12 cellular contexts compared by ENCODE assay signal in the genomic region with DNA sequence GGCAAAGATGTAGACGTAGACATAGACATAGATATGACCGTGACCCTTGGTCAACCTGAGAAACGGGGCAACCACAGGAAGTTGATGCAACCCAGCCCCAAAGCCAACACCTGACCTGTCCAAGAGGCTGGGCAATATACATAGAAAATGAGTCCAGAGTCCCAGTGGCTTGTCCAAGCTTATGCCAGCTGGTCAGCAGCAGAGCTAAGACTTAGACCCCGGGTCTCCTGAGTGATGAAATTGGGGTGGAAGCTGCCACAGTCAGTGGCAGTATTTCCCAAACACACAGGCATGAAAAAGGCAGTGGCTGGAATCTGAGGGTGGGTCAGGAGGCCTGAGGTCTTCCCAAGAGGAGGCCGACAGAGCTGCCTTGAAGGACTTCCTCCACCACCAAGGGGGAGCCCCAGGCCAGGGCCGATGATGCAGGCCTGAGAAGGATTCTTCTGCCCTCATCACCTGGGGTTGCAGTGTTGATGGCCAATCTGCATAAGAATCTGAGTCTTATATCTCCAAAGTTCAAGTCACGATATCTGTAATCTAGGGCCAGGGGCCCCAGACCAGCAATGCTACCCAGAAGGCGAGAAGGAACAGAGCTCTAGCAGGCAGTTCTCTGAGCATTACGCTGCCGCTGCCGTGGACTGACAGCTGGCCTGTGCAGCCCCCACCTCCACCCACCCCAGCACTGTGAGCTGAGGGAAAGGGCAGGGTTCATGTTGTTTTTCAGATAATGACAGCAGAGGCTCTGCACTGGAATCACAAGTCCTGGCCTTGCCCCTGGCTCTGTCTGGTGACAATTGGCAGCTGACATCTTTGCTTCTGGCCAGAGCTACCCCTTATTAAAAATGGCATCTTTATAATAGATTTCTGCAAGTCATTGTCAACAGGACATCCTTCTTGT.
DNase-seq lines count a peak whose midpoint lies in the region; ATAC-seq and TF ChIP-seq lines count a peak whose summit lies in the region.
"Had no signal": no experiment of that assay in that cellular context is flagged by ENCODE, and none has a peak within 500 bp of the region (broad histone marks: within the 10 kb centered on the region; RNA-seq: fewer than 3 reads in every experiment).

No MANE protein-coding gene starts in this region.

- no peaks in the 10 kb centered on the region for H3F3A ChIP-seq in smooth muscle cell (ENCODE audit: low read depth)

- intact Hi-C loops in IMR-90 (cut with micrococcal nuclease), result no loop called here

- WGBS in IMR-90 (ENCODE audit: extremely low coverage in 2 of 2, insufficient read length in 1 of 2), 2 experiments, result 73% methylated on average over 2 of the region's 11 CpGs; no CpG with 5 or more reads in 1 of the 2 experiments
- WGBS in smooth muscle cell (ENCODE audit: low lambda C conversion rate), result 51% methylated on average over 11 of the region's 11 CpGs
- 70 to 90% methylated on average over 6 to 8 of the region's 11 CpGs for WGBS in gastroesophageal sphincter (ENCODE audit: low coverage in 1 of 2), 2 donors

- no peak overlapping the region for H3K4me3 Mint-ChIP-seq in activated T-helper 17 cell treated with anti-CD3 and anti-CD28 coated beads, Interleukin-2, amount 50 U/mL, for 72 hours
- H3K4me3 Mint-ChIP-seq: activated T-cell treated with anti-CD3 and anti-CD28 coated beads, Interleukin-2, amount 50 U/mL, for 24 hours had no signal

- H3K27me3 ChIP-seq in IMR-90 (ENCODE audit: control insufficient read depth, insufficient read depth, low read length), result peaks cover 23% of the 10 kb centered on the region
- no peaks in the 10 kb centered on the region for H3K27me3 ChIP-seq in smooth muscle cell (ENCODE audit: low read depth)
- H3K27me3 ChIP-seq in gastroesophageal sphincter, result no peaks in the 10 kb centered on the region
- H3K27me3 ChIP-seq: MG63, upper lobe of left lung had no signal

- H3K36me3 ChIP-seq in IMR-90 (ENCODE audit: control insufficient read depth, insufficient read depth, low read length) (no peaks in the 10 kb centered on the region), smooth muscle cell (ENCODE audit: low read depth) (no peaks in the 10 kb centered on the region), gastroesophageal sphincter (no peaks in the 10 kb centered on the region)
- H3K36me3 ChIP-seq: MG63, upper lobe of left lung had no signal

- no peak for TF ChIP-seq POLR2A in IMR-90 (IDR thresholded peaks at IDR 0.05; ENCODE audit: low read depth, low read length)
- no peak for TF ChIP-seq POLR2A in gastroesophageal sphincter (IDR thresholded peaks at IDR 0.05)
- no peak for TF ChIP-seq POLR2A in erythroblast (IDR thresholded peaks at IDR 0.05; ENCODE audit: low read length)

- H3K9me3 ChIP-seq in IMR-90 (ENCODE audit: control insufficient read depth, insufficient read depth, low read length) (no peaks in the 10 kb centered on the region), smooth muscle cell (replicated peaks; ENCODE audit: low read depth) (no peaks in the 10 kb centered on the region), gastroesophageal sphincter (no peaks in the 10 kb centered on the region)
- H3K9me3 ChIP-seq: MG63, upper lobe of left lung had no signal

- TF ChIP-seq RAD21 in IMR-90 (IDR thresholded peaks at IDR 0.05; ENCODE audit: low read length), result no peak

- CTCF ChIA-PET in IMR-90 (lab: Yijun Ruan, JAX), result interaction anchor here (0.6 kb wide), 1 partner anchor 1417 kb away, joined by 3 read pairs; no protein-coding TSS in a partner anchor

- H3K9me1 ChIP-seq in IMR-90 (ENCODE audit: insufficient read depth, low read length), result no peaks in the 10 kb centered on the region; the same call in 1 of the 2 replicates

- TF ChIP-seq CTCF in IMR-90 (conservative IDR thresholded peaks at IDR 0.05; ENCODE audit: low read depth, low read length) (no peak), smooth muscle cell (IDR thresholded peaks at IDR 0.05; ENCODE audit: borderline replicate concordance, insufficient read depth, poor library complexity, severe bottlenecking) (no peak), gastroesophageal sphincter (IDR thresholded peaks at IDR 0.05) (no peak)

- H2BK15ac ChIP-seq in IMR-90 (ENCODE audit: low read depth, low read length), result no peak overlapping the region

- H3K4me2 ChIP-seq in IMR-90 (ENCODE audit: low read depth, low read length) (no peak overlapping the region), smooth muscle cell (peak overlapping the region; percentile 14)

- H4K91ac ChIP-seq in IMR-90 (ENCODE audit: insufficient read depth, low read depth, low read length), result no peak overlapping the region

- H3K27ac Mint-ChIP-seq in activated T-helper 17 cell treated with anti-CD3 and anti-CD28 coated beads, Interleukin-2, amount 50 U/mL, for 72 hours, result peak overlapping the region; percentile 85
- H3K27ac Mint-ChIP-seq: activated T-cell treated with anti-CD3 and anti-CD28 coated beads, Interleukin-2, amount 50 U/mL, for 24 hours had no signal

- H3K23ac ChIP-seq in IMR-90 (ENCODE audit: low read depth, low read length), result no peak overlapping the region

- H3K79me1 ChIP-seq in IMR-90 (ENCODE audit: low read depth in 1 of 2, low read length in 2 of 2), result no peaks in the 10 kb centered on the region

- no peak overlapping the region for H3K9ac ChIP-seq in IMR-90 (ENCODE audit: low read depth, low read length)
- H3K9ac ChIP-seq in smooth muscle cell (ENCODE audit: low read depth), result no peak overlapping the region

- in situ Hi-C loops in IMR-90 (cut with MboI; ENCODE audit: low sequenced_read_pairs), result no loop called here

- H3K4me1 ChIP-seq in IMR-90 (ENCODE audit: control insufficient read depth, insufficient read depth, low read length), result no peaks in the 10 kb centered on the region
- H3K4me1 ChIP-seq in smooth muscle cell (ENCODE audit: low read depth), result no peaks in the 10 kb centered on the region
- peaks cover 0 to 20% (median 0%) of the 10 kb centered on the region in 3 donors for H3K4me1 ChIP-seq in gastroesophageal sphincter

- ATAC-seq in IMR-90 (ENCODE audit: low read depth) (no peak), GM21528 (IDR thresholded peaks at IDR 0.05; ENCODE audit: low FRiP score, unreplicated experiment) (no peak), gastroesophageal sphincter (no peak), HG03139 (IDR thresholded peaks at IDR 0.05; ENCODE audit: unreplicated experiment) (no peak)
- peak; percentile 25 for ATAC-seq in activated T-helper 17 cell treated with anti-CD3 and anti-CD28 coated beads, Interleukin-2, amount 50 U/mL, for 72 hours (replicated peaks)
- ATAC-seq: HCT116 had no signal

- H3K79me2 ChIP-seq in smooth muscle cell (ENCODE audit: low read depth), result no peaks in the 10 kb centered on the region

- no peak overlapping the region for H2AK9ac ChIP-seq in IMR-90 (replicated peaks; ENCODE audit: low read depth, low read length, poor library complexity)

- H3K4me1 Mint-ChIP-seq in activated T-helper 17 cell treated with anti-CD3 and anti-CD28 coated beads, Interleukin-2, amount 50 U/mL, for 72 hours, result peaks cover 29% of the 10 kb centered on the region

- H3K4me3 ChIP-seq in IMR-90 (ENCODE audit: insufficient read depth, low read depth, low read length), result no peak overlapping the region
- no peak overlapping the region for H3K4me3 ChIP-seq in smooth muscle cell
- no peak overlapping the region for H3K4me3 ChIP-seq in gastroesophageal sphincter
- H3K4me3 ChIP-seq: MG63, upper lobe of left lung had no signal

- H3K36me3 Mint-ChIP-seq in activated T-helper 17 cell treated with anti-CD3 and anti-CD28 coated beads, Interleukin-2, amount 50 U/mL, for 72 hours (ENCODE audit: low read depth), result no peaks in the 10 kb centered on the region

- H2BK20ac ChIP-seq in IMR-90 (ENCODE audit: low read depth, low read length), result no peak overlapping the region

- H2AK5ac ChIP-seq in IMR-90 (ENCODE audit: low read depth, low read length), result no peak overlapping the region

- dilution Hi-C loops in IMR-90 (cut with HindIII; ENCODE audit: low sequenced_read_pairs, unreplicated experiment), result no loop called here

- no peaks in the 10 kb centered on the region for H3K9me3 Mint-ChIP-seq in activated T-helper 17 cell treated with anti-CD3 and anti-CD28 coated beads, Interleukin-2, amount 50 U/mL, for 72 hours
- H3K9me3 Mint-ChIP-seq: activated T-cell treated with anti-CD3 and anti-CD28 coated beads, Interleukin-2, amount 50 U/mL, for 24 hours had no signal

- no peak overlapping the region for H3K56ac ChIP-seq in IMR-90 (ENCODE audit: extremely low read depth, insufficient read depth, low read length)

- no TSS peak for BruUV-seq in IMR-90 (replicated peaks; lab: Mats Ljungman, UMichigan)

- no peak overlapping the region for H3K14ac ChIP-seq in IMR-90 (replicated peaks; ENCODE audit: low read depth, low read length)

- H3K27me3 Mint-ChIP-seq in activated T-helper 17 cell treated with anti-CD3 and anti-CD28 coated beads, Interleukin-2, amount 50 U/mL, for 72 hours, result no peaks in the 10 kb centered on the region
- H3K27me3 Mint-ChIP-seq: activated T-cell treated with anti-CD3 and anti-CD28 coated beads, Interleukin-2, amount 50 U/mL, for 24 hours had no signal

- H2AFZ ChIP-seq in IMR-90 (replicated peaks; ENCODE audit: low read length, poor library complexity) (no peak overlapping the region), smooth muscle cell (ENCODE audit: low read depth) (no peak overlapping the region)

- no peak overlapping the region for H4K5ac ChIP-seq in IMR-90 (ENCODE audit: low read depth, low read length)

- no peak overlapping the region for H2BK120ac ChIP-seq in IMR-90 (ENCODE audit: low read depth, low read length)

- TF ChIP-seq EP300 in gastroesophageal sphincter (IDR thresholded peaks at IDR 0.05), result no peak

- H4K20me1 ChIP-seq in IMR-90 (ENCODE audit: insufficient read depth, low read length), result no peaks in the 10 kb centered on the region
- no peaks in the 10 kb centered on the region for H4K20me1 ChIP-seq in smooth muscle cell (ENCODE audit: low read depth)

- H3K27ac ChIP-seq in IMR-90 (ENCODE audit: insufficient read depth, low read length) (no peak overlapping the region), smooth muscle cell (ENCODE audit: low read depth) (no peak overlapping the region), gastroesophageal sphincter (no peak overlapping the region)

- POLR2A ChIA-PET in IMR-90 (lab: Charles Lee; ENCODE audit: unreplicated experiment), result no interaction called here

- no peak overlapping the region for H3K18ac ChIP-seq in IMR-90 (ENCODE audit: low read depth, low read length)

- no peak overlapping the region for H4K8ac ChIP-seq in IMR-90 (ENCODE audit: low read depth in 2 of 2, low read length in 2 of 2)

- DNase-seq in IMR-90, result no peak
- peak; percentile 78 for DNase-seq in islet precursor cell
- no peak for DNase-seq in smooth muscle cell (lab: John Stamatoyannopoulos, UW; ENCODE audit: unreplicated experiment)
- no peak for DNase-seq in erythroblast (lab: John Stamatoyannopoulos, UW)
- DNase-seq: activated T-cell treated with anti-CD3 and anti-CD28 coated beads, Interleukin-2, amount 50 U/mL, for 24 hours; MG63; upper lobe of left lung had no signal

- H3K4ac ChIP-seq in IMR-90 (ENCODE audit: low read depth, low read length), result no peak overlapping the region

- no peak overlapping the region for H2BK5ac ChIP-seq in IMR-90 (ENCODE audit: low read depth, low read length, poor library complexity, severe bottlenecking)

TF ChIP-seq in IMR-90, 13 proteins besides CTCF, POLR2A, EP300 and RAD21:
- TF ChIP-seq FOS (IDR thresholded peaks at IDR 0.05; ENCODE audit: low read depth, low read length) (no peak), NFE2L2 (IDR thresholded peaks at IDR 0.05; ENCODE audit: low read depth, low read length) (peak; percentile 66), BHLHE40 (IDR thresholded peaks at IDR 0.05; ENCODE audit: low read depth, low read length) (no peak)
